In the genomic region with DNA sequence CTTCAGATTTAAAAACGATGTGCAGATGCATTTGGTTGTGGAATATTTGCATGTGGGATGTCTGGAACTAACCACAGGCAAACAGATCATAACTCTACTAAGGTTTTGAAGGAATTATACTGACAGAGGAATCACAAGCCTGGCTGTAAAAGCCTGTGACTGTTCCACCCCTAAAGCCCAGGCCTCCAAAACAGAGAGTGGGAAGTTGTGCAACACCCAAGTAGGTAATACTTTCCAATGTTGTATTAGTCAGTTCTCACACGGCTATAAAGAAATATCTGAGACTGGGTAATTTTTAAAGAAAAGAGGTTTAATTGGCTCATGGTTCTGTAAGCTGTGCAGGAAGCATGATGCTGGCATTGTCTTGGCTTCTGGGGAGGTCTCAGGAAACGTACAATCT, we compare ENCODE assay signal across 1 cellular context.
TF ChIP-seq lines count a peak whose summit lies in the region.

No MANE protein-coding gene starts in this region.

TF ChIP-seq in HepG2, 621 proteins besides CTCF, POLR2A, EP300 and RAD21:
- TF ChIP-seq, protein P1, sequence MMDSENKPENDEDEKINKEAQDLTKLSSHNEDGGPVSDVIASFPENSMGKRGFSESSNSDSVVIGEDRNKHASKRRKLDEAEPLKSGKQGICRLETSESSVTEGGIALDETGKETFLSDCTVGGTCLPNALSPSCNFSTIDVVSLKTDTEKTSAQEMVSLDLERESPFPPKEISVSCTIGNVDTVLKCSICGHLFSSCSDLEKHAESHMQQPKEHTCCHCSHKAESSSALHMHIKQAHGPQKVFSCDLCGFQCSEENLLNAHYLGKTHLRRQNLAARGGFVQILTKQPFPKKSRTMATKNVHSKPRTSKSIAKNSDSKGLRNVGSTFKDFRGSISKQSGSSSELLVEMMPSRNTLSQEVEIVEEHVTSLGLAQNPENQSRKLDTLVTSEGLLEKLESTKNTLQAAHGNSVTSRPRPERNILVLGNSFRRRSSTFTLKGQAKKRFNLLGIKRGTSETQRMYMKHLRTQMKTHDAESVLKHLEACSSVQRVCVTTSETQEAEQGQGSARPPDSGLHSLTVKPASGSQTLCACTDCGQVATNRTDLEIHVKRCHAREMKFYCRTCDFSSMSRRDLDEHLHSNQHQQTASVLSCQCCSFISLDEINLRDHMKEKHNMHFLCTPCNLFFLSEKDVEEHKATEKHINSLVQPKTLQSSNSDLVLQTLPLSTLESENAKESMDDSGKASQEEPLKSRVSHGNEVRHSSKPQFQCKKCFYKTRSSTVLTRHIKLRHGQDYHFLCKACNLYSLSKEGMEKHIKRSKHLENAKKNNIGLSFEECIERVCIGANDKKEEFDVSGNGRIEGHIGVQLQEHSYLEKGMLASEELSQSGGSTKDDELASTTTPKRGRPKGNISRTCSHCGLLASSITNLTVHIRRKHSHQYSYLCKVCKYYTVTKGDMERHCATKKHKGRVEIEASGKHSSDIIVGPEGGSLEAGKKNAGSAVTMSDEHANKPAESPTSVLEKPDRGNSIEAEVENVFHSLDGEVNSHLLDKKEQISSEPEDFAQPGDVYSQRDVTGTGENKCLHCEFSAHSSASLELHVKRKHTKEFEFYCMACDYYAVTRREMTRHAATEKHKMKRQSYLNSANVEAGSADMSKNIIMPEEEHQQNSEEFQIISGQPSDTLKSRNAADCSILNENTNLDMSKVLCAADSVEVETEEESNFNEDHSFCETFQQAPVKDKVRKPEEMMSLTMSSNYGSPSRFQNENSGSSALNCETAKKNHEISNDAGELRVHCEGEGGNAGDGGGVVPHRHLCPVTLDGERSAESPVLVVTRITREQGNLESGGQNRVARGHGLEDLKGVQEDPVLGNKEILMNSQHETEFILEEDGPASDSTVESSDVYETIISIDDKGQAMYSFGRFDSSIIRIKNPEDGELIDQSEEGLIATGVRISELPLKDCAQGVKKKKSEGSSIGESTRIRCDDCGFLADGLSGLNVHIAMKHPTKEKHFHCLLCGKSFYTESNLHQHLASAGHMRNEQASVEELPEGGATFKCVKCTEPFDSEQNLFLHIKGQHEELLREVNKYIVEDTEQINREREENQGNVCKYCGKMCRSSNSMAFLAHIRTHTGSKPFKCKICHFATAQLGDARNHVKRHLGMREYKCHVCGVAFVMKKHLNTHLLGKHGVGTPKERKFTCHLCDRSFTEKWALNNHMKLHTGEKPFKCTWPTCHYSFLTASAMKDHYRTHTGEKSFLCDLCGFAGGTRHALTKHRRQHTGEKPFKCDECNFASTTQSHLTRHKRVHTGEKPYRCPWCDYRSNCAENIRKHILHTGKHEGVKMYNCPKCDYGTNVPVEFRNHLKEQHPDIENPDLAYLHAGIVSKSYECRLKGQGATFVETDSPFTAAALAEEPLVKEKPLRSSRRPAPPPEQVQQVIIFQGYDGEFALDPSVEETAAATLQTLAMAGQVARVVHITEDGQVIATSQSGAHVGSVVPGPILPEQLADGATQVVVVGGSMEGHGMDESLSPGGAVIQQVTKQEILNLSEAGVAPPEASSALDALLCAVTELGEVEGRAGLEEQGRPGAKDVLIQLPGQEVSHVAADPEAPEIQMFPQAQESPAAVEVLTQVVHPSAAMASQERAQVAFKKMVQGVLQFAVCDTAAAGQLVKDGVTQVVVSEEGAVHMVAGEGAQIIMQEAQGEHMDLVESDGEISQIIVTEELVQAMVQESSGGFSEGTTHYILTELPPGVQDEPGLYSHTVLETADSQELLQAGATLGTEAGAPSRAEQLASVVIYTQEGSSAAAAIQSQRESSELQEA (CRISPR knock-in tag; IDR thresholded peaks at IDR 0.05; ENCODE audit: not compliant biosample characterization), result no peak
- TF ChIP-seq ZFP36L1 (CRISPR knock-in tag; IDR thresholded peaks at IDR 0.05), result no peak
- peak; percentile 20 for TF ChIP-seq CEBPB (IDR thresholded peaks at IDR 0.05; ENCODE audit: borderline replicate concordance, low read depth, low read length)
- no peak for TF ChIP-seq ZNF850 (CRISPR knock-in tag; conservative IDR thresholded peaks at IDR 0.05)
- TF ChIP-seq, protein P2, sequence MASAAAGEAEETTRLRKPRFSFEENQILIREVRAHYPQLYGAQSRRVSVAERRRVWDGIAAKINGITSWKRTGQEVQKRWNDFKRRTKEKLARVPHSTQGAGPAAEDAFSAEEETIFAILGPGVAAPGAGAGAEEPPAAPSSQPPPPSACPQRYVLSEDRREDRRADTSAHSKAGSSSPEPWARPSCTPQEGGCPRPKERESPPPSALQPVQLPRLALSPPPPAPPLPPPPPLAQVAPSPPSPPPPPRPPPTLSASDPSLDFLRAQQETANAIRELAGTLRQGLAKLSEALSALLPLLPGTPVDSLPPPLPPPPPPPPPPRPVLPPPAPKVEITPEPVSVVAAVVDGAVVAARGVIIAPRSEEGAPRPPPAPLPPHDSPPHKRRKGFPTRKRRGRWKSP (CRISPR knock-in tag; IDR thresholded peaks at IDR 0.05), result no peak
- no peak for TF ChIP-seq BHLHE40 (IDR thresholded peaks at IDR 0.05; ENCODE audit: low read length)
